13 cellular contexts compared by ENCODE assay signal in the genomic region with DNA sequence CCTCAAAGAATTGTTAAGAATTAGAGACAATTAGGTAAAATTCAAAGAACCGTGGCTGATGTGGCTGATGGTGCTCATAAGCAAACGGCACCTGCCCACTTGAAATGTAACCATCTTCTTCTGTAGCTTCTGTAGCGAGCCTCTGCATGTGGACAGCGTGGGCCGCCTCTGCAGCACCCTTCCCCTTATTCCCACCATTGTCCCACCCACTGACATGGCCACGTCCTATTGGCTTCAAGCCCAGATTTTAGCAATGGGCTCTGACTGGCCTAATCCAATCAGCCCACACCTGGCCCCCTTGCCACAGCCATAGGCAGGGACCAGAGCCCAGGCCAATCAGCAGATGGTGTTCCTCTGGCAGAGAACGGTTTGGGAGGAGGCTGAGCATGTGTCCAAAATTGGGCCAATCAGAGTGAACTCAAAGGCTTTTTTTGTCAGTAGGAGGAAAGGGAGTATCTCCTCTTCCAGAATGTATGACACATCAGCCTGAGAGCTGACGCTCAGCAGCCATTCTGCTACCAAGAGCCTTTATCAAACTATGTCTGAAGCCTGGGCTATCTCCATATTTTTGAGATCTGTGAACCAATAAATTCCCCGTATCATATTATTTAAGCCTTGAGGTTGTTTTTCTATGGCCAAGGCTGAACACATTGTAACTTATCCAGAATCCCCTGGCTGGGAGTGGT.
"Had no signal": no experiment of that assay in that cellular context is flagged by ENCODE, and none has a peak within 500 bp of the region (broad histone marks: within the 10 kb centered on the region; RNA-seq: fewer than 3 reads in every experiment).

No MANE protein-coding gene starts in this region.

- H3K27ac ChIP-seq: adrenal gland, cardiac muscle cell, left lung had no signal

- DNase-seq: activated CD4-positive, alpha-beta memory T cell treated with anti-CD3 and anti-CD28 coated beads, Interleukin-2, amount 10 ng/mL, durations not matched to agents 7 days and 5 days; activated CD4-positive, alpha-beta T cell treated with anti-CD3 and anti-CD28 coated beads for 4 hours; activated effector memory CD4-positive, alpha-beta T cell treated with anti-CD3 and anti-CD28 coated beads, Interleukin-2, amount 50 U/mL, for 16 hours; activated T-cell treated with anti-CD3 and anti-CD28 coated beads, Interleukin-2, amount 50 U/mL, for 48 hours; adrenal gland; hippocampal formation; kidney; left lung; naive thymus-derived CD8-positive, alpha-beta T cell; stimulated activated CD4-positive, alpha-beta T cell treated with anti-CD3 and anti-CD28 coated beads, Interleukin-2, amount 100 ng/mL, for 48 hours had no signal

- H3K4me3 ChIP-seq: adrenal gland, cardiac muscle cell, left lung had no signal

- H3K4me1 ChIP-seq: adrenal gland had no signal

- ATAC-seq: esophagus mucosa; left lung; naive thymus-derived CD8-positive, alpha-beta T cell; stimulated activated memory B cell treated with anti-CD40 and anti-IgM and Interleukin-4, amounts not matched to agents 10 μg/mL and 1 μg/mL and 100 μg/mL, for 72 hours had no signal

- H3K27me3 ChIP-seq: adrenal gland, cardiac muscle cell, left lung had no signal

- H3K9me3 ChIP-seq: adrenal gland, left lung had no signal

- H3K36me3 ChIP-seq: adrenal gland, cardiac muscle cell, left lung had no signal
